In genomic region chr1:36874271-36875017, GRCh38 we compare ENCODE assay signal across 18 cellular contexts.
"Had no signal": no experiment of that assay in that cellular context is flagged by ENCODE, and none has a peak within 500 bp of the region (broad histone marks: within the 10 kb centered on the region; RNA-seq: fewer than 3 reads in every experiment).

No MANE protein-coding gene starts in this region.

- H3K9me3 ChIP-seq: esophagus muscularis mucosa, gastroesophageal sphincter, heart right ventricle, mucosa of descending colon, pancreas, tibial artery, uterus had no signal

- H3K4me3 ChIP-seq: esophagus muscularis mucosa, gastroesophageal sphincter, heart right ventricle, mucosa of descending colon, pancreas, tibial artery, uterus had no signal

- H3K27ac ChIP-seq: esophagus muscularis mucosa, gastroesophageal sphincter, heart right ventricle, pancreas, tibial artery, uterus had no signal

- H3K27me3 ChIP-seq: pancreas, uterus had no signal

- ATAC-seq: activated CD4-positive, CD25-positive, alpha-beta regulatory T cell treated with anti-CD3 and anti-CD28 coated beads, Interleukin-2, amount 50 U/mL, for 24 hours; activated T-helper 17 cell treated with anti-CD3 and anti-CD28 coated beads, Interleukin-2, amount 50 U/mL, for 72 hours; gastroesophageal sphincter; heart right ventricle; left ventricle myocardium superior; mucosa of descending colon; pancreas had no signal

- FAIRE-seq: endothelial cell of umbilical vein, pancreas had no signal

- H3K4me1 ChIP-seq: esophagus muscularis mucosa, gastroesophageal sphincter, heart right ventricle, pancreas, uterus had no signal

- H3K36me3 ChIP-seq: gastroesophageal sphincter, heart right ventricle, pancreas, tibial artery, uterus had no signal

- DNase-seq: activated naive CD4-positive, alpha-beta T cell treated with anti-CD3 and anti-CD28 coated beads, Interleukin-2, amount 10 ng/mL, durations not matched to agents 7 days and 5 days; activated T-cell treated with anti-CD3 and anti-CD28 coated beads, Interleukin-2, amount 50 U/mL, for 1 hour; cortex of kidney; effector CD4-positive, alpha-beta T cell; left ventricle myocardium superior; mucosa of descending colon; naive B cell; stimulated activated naive CD4-positive, alpha-beta T cell; T1000; uterus had no signal
